In genomic region chr3:42264399-42265058, GRCh38 we compare ENCODE assay signal across 9 cellular contexts. TPM values are rescaled to one million over a fixed set of nuclear protein-coding genes. Genes with fewer than 3 reads are reported as not detected.
DNase-seq lines count a peak whose midpoint lies in the region; ATAC-seq, FAIRE-seq and TF ChIP-seq lines count a peak whose summit lies in the region.
"Had no signal": no experiment of that assay in that cellular context is flagged by ENCODE, and none has a peak within 500 bp of the region (broad histone marks: within the 10 kb centered on the region; RNA-seq: fewer than 3 reads in every experiment).

No MANE protein-coding gene starts in this region.

- no peak for TF ChIP-seq POLR2A in gastrocnemius medialis (IDR thresholded peaks at IDR 0.05)

- DNase-seq in GM03348 (ENCODE audit: low spot score) (peak; percentile 18), SK-N-SH (peak; percentile 67), frontal cortex (ENCODE audit: low spot score in 2 of 2) (peak; percentile 37 to 56), gastrocnemius medialis (peak; percentile 14 to 18), NCI-H774 (lab: John Stamatoyannopoulos, UW) (no peak), UCSD-AML1 (lab: John Stamatoyannopoulos, UW; ENCODE audit: unreplicated experiment) (no peak), 8988T (no peak)

- H4K20me1 ChIP-seq in SK-N-SH (ENCODE audit: insufficient read depth), result no peaks in the 10 kb centered on the region

- no peak for TF ChIP-seq CTCF in SK-N-SH (IDR thresholded peaks at IDR 0.05)
- no peak for TF ChIP-seq CTCF in gastrocnemius medialis (IDR thresholded peaks at IDR 0.05 in 4 of 5, conservative IDR thresholded peaks at IDR 0.05 in 1 of 5)

- no peak for ATAC-seq in gastrocnemius medialis
- ATAC-seq in HG02571 (IDR thresholded peaks at IDR 0.05; ENCODE audit: unreplicated experiment), result no peak

- H3K4me3 ChIP-seq in SK-N-SH (ENCODE audit: low read depth in 2 of 2, low read length in 1 of 2), result no peak overlapping the region; a peak in 1 of 4 replicates
- peak overlapping the region in 3 of 4 donors; percentile 11 to 28 (median 24) for H3K4me3 ChIP-seq in gastrocnemius medialis

- peaks cover 0 to 8% of the 10 kb centered on the region in 2 experiments; a peak in 1 of 4 replicates for H3K4me1 ChIP-seq in SK-N-SH (ENCODE audit: control insufficient read depth in 1 of 2, insufficient read depth in 2 of 2, low read depth in 1 of 2, low read length in 1 of 2)
- H3K4me1 ChIP-seq in gastrocnemius medialis, result no peaks in the 10 kb centered on the region

- H3K27me3 ChIP-seq in SK-N-SH (ENCODE audit: insufficient read depth) (peaks cover 59% of the 10 kb centered on the region), gastrocnemius medialis (peaks cover 34 to 52% (median 49%) of the 10 kb centered on the region in 3 donors)

- H3K79me2 ChIP-seq in SK-N-SH (ENCODE audit: insufficient read depth), result no peaks in the 10 kb centered on the region

- TF ChIP-seq RAD21 in SK-N-SH (IDR thresholded peaks at IDR 0.05; ENCODE audit: low read length), result no peak

- POLR2A ChIA-PET in SK-N-SH (lab: Yijun Ruan, JAX), result no interaction called here

- FAIRE-seq in frontal cortex (lab: Jason Lieb, UNC), result no peak

- peak overlapping the region; percentile 63; the same call in 1 of the 2 replicates for H2AFZ ChIP-seq in SK-N-SH (ENCODE audit: low read depth)

- H3K9me3 ChIP-seq in SK-N-SH (no peaks in the 10 kb centered on the region), gastrocnemius medialis (no peaks in the 10 kb centered on the region)

- WGBS in SK-N-SH (ENCODE audit: low lambda C conversion rate), result 7% methylated on average over 26 of the region's 37 CpGs

- intact Hi-C loops in gastrocnemius medialis (cut with DNase I; ENCODE audit: low total_unique reads), result no loop called here

- H3K9me2 ChIP-seq in SK-N-SH, result no peaks in the 10 kb centered on the region

- in situ Hi-C loops in gastrocnemius medialis (cut with MboI; ENCODE audit: low sequenced_read_pairs in 4 of 4), result no loop called here

- CTCF ChIA-PET in SK-N-SH (lab: Yijun Ruan, JAX), result interaction anchor here (0.7 to 10.3 kb wide), 6 partner anchors 16 to 179 kb away, joined by 3 to 103 read pairs (median 4); no protein-coding TSS in a partner anchor

- no peaks in the 10 kb centered on the region for H3K36me3 ChIP-seq in SK-N-SH (replicated peaks in 1 of 2; ENCODE audit: control insufficient read depth in 1 of 2, insufficient read depth in 2 of 2, low read length in 1 of 2)
- H3K36me3 ChIP-seq in gastrocnemius medialis, result no peaks in the 10 kb centered on the region

- peak overlapping the region; percentile 71 for H3K4me2 ChIP-seq in SK-N-SH

- no peak overlapping the region for H3K9ac ChIP-seq in SK-N-SH

- no peak for TF ChIP-seq EP300 in SK-N-SH (IDR thresholded peaks at IDR 0.05; ENCODE audit: borderline replicate concordance in 1 of 2, low read depth in 1 of 2, low read length in 1 of 2)

- no peak overlapping the region for H3K27ac ChIP-seq in SK-N-SH (ENCODE audit: low read depth in 2 of 2, low read length in 1 of 2)
- no peak overlapping the region for H3K27ac ChIP-seq in gastrocnemius medialis

- peaks cover 3% of the 10 kb centered on the region for H3F3A ChIP-seq in SK-N-SH (replicated peaks; ENCODE audit: insufficient read depth)

TF ChIP-seq in SK-N-SH, 30 proteins besides CTCF, POLR2A, EP300 and RAD21:
- TF ChIP-seq FOSL2 (IDR thresholded peaks at IDR 0.05; ENCODE audit: borderline replicate concordance, low read depth), result no peak
- no peak for TF ChIP-seq TCF12 (IDR thresholded peaks at IDR 0.05)
- peak; percentile 34; the same call in 1 of the 2 replicates for TF ChIP-seq MAX (IDR thresholded peaks at IDR 0.05; ENCODE audit: low read depth)

RNA-seq across cellular contexts. Expression of gene CCK, which starts 1.5 kb away (rescaled TPM):
- not detected in 2 replicates for polyA plus RNA-seq in SK-N-SH (2012; rRNA removed)
- not detected in 2 replicates for polyA plus RNA-seq in SK-N-SH (2012; cell fraction: cytosol; rRNA removed)
- polyA plus RNA-seq in SK-N-SH (2012; cell fraction: nucleus; rRNA removed), result not detected in 2 replicates
- 54.6 TPM for total RNA-seq in frontal cortex
- 1 to 10 TPM in 1 of 4 donors, not detected in 3; 1.1 TPM for total RNA-seq in gastrocnemius medialis
- total RNA-seq: urinary bladder had no signal
- polyA plus RNA-seq: urinary bladder had no signal

Comparison
In these comparisons a context has a peak if more than half of its experiments do, and no peak if none do; other contexts are left out.
1. DNase-seq: peak in GM03348 (single experiment), SK-N-SH (single experiment), frontal cortex (2 of 2) and gastrocnemius medialis (2 of 2); none in NCI-H774 (single experiment), UCSD-AML1 (single experiment) and 8988T (single experiment).
2. H3K4me3 ChIP-seq: peak in gastrocnemius medialis (3 of 4); none in SK-N-SH (0 of 2).
3. RNA of gene CCK, which starts 1.5 kb away (total RNA-seq): 54.6 TPM in frontal cortex (single experiment); 1.1 TPM in gastrocnemius medialis; every median in the first group is over 10 times any median in the second.